Comparison of ENCODE assay signal across 29 cellular contexts in the genomic region with DNA sequence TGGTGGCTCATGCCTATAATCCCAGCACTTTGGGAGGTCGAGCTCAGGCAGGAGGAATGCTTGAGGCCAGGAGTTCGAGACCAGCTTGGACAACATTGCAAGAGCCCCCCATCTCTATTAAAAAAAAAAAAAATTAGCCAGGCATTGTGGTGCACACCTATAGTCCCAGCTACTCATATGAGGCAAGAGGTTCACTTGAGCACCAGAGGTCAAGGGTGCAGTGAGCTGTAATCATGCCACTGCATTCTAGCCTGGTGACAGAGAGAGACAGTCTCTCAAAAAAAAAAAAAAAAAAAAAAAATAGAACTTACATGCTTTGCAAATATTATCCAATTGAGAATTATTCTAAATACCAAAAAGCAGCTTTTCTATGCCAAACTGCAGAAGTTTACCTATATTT.
"Had no signal": no experiment of that assay in that cellular context is flagged by ENCODE, and none has a peak within 500 bp of the region (broad histone marks: within the 10 kb centered on the region; RNA-seq: fewer than 3 reads in every experiment).

No MANE protein-coding gene starts in this region.

- H3K27ac ChIP-seq: stomach, suprapubic skin, testis, thoracic aorta, thyroid gland, tibial artery, tibial nerve, transverse colon, upper lobe of left lung, upper lobe of right lung, uterus, vagina had no signal

- H3K4me3 ChIP-seq: stomach, suprapubic skin, testis, thoracic aorta, thyroid gland, tibial artery, tibial nerve, transverse colon, upper lobe of left lung, upper lobe of right lung, uterus, vagina had no signal

- FAIRE-seq: urothelium cell line had no signal

- H3K27me3 ChIP-seq: stomach, suprapubic skin, testis, thyroid gland, tibial artery, tibial nerve, transverse colon, upper lobe of left lung, upper lobe of right lung, uterus, vagina had no signal

- H3K4me3 Mint-ChIP-seq: stimulated activated effector memory CD8-positive, alpha-beta T cell treated with anti-CD3 and anti-CD28 coated beads, Interleukin-12 subunit alpha, Interleukin-12 subunit beta, amount 100 ng/mL, for 72 hours; stimulated activated memory B cell treated with anti-CD40 and anti-IgM and Interleukin-4, amounts not matched to agents 10 μg/mL and 1 μg/mL and 100 μg/mL, for 72 hours; stimulated activated naive B cell treated with anti-CD40 and anti-IgM and Interleukin-4, amounts not matched to agents 10 μg/mL and 1 μg/mL and 100 μg/mL, for 72 hours; stimulated activated naive CD8-positive, alpha-beta T cell treated with anti-CD3 and anti-CD28 coated beads, Interleukin-15, amount 100 ng/mL, for 72 hours; stimulated activated naive CD8-positive, alpha-beta T cell treated with anti-CD3 and anti-CD28 coated beads, Interleukin-15, Interleukin-2, amounts not matched to agents 100 ng/mL and 50 ng/mL, for 24 hours; type B pancreatic cell had no signal

- H3K9me3 ChIP-seq: stomach, suprapubic skin, testis, thoracic aorta, thyroid gland, tibial artery, tibial nerve, transverse colon, upper lobe of left lung, upper lobe of right lung, uterus, vagina had no signal

- H3K9me3 Mint-ChIP-seq: stimulated activated effector memory CD8-positive, alpha-beta T cell treated with anti-CD3 and anti-CD28 coated beads, Interleukin-12 subunit alpha, Interleukin-12 subunit beta, amount 100 ng/mL, for 72 hours; stimulated activated memory B cell treated with anti-CD40 and anti-IgM and Interleukin-4, amounts not matched to agents 10 μg/mL and 1 μg/mL and 100 μg/mL, for 72 hours; stimulated activated naive B cell treated with anti-CD40 and anti-IgM and Interleukin-4, amounts not matched to agents 10 μg/mL and 1 μg/mL and 100 μg/mL, for 72 hours; stimulated activated naive CD8-positive, alpha-beta T cell treated with anti-CD3 and anti-CD28 coated beads, Interleukin-15, amount 100 ng/mL, for 72 hours; stimulated activated naive CD8-positive, alpha-beta T cell treated with anti-CD3 and anti-CD28 coated beads, Interleukin-15, Interleukin-2, amounts not matched to agents 100 ng/mL and 50 ng/mL, for 24 hours; type B pancreatic cell had no signal

- H3K4me1 ChIP-seq: suprapubic skin, testis, tibial artery, tibial nerve, uterus, vagina had no signal

- H3K36me3 ChIP-seq: uterus had no signal

- DNase-seq: stimulated activated CD4-positive, alpha-beta T cell treated with anti-CD3 and anti-CD28 coated beads, Interleukin-2, amount 100 ng/mL, for 48 hours; stimulated activated CD4-positive, alpha-beta T cell treated with anti-CD3 and anti-CD28 coated beads, Interleukin-4, amount 100 ng/mL, for 1 hour; stimulated activated CD4-positive, alpha-beta T cell treated with anti-CD3 and anti-CD28 coated beads, Interleukin-4, amount 100 ng/mL, for 24 hours; stimulated activated CD4-positive, alpha-beta T cell treated with anti-CD3 and anti-CD28 coated beads, Interleukin-4, amount 100 ng/mL, for 4 hours; stimulated activated CD8-positive, alpha-beta memory T cell treated with anti-CD3 and anti-CD28 coated beads, Interleukin-4, amount 100 ng/mL, for 48 hours; stimulated activated naive B cell treated with anti-CD40 and anti-IgM and Interleukin-4, amounts not matched to agents 10 μg/mL and 1 μg/mL and 100 μg/mL, for 72 hours; stimulated activated naive CD4-positive, alpha-beta T cell; stimulated activated naive CD4-positive, alpha-beta T cell treated with Interleukin-2 at 50 U/mL for 16 hours; stimulated activated naive CD8-positive, alpha-beta T cell treated with anti-CD3 and anti-CD28 coated beads, Interleukin-15, amount 100 ng/mL, for 72 hours; stimulated activated naive CD8-positive, alpha-beta T cell treated with anti-CD3 and anti-CD28 coated beads, Interleukin-15, Interleukin-2, amounts not matched to agents 100 U/mL and 50 U/mL, for 24 hours; stomach; substantia nigra; testis; thyroid gland; tibial artery; transverse colon; trophoblast cell; upper lobe of left lung; upper lobe of right lung; uterus had no signal

- ATAC-seq: stimulated activated effector memory CD8-positive, alpha-beta T cell treated with anti-CD3 and anti-CD28 coated beads, Interleukin-12 subunit alpha, Interleukin-12 subunit beta, amount 100 ng/mL, for 72 hours; stimulated activated memory B cell treated with anti-CD40 and anti-IgM and Interleukin-4, amounts not matched to agents 10 μg/mL and 1 μg/mL and 100 μg/mL, for 72 hours; stimulated activated naive B cell treated with anti-CD40 and anti-IgM and Interleukin-4, amounts not matched to agents 10 μg/mL and 1 μg/mL and 100 μg/mL, for 72 hours; stimulated activated naive CD8-positive, alpha-beta T cell treated with anti-CD3 and anti-CD28 coated beads, Interleukin-15, amount 100 ng/mL, for 72 hours; stimulated activated naive CD8-positive, alpha-beta T cell treated with anti-CD3 and anti-CD28 coated beads, Interleukin-15, Interleukin-2, amounts not matched to agents 100 U/mL and 50 U/mL, for 24 hours; upper lobe of right lung had no signal

- H3K27ac Mint-ChIP-seq: stimulated activated effector memory CD8-positive, alpha-beta T cell treated with anti-CD3 and anti-CD28 coated beads, Interleukin-12 subunit alpha, Interleukin-12 subunit beta, amount 100 ng/mL, for 72 hours; stimulated activated memory B cell treated with anti-CD40 and anti-IgM and Interleukin-4, amounts not matched to agents 10 μg/mL and 1 μg/mL and 100 μg/mL, for 72 hours; stimulated activated naive B cell treated with anti-CD40 and anti-IgM and Interleukin-4, amounts not matched to agents 10 μg/mL and 1 μg/mL and 100 μg/mL, for 72 hours; stimulated activated naive CD8-positive, alpha-beta T cell treated with anti-CD3 and anti-CD28 coated beads, Interleukin-15, amount 100 ng/mL, for 72 hours; stimulated activated naive CD8-positive, alpha-beta T cell treated with anti-CD3 and anti-CD28 coated beads, Interleukin-15, Interleukin-2, amounts not matched to agents 100 ng/mL and 50 ng/mL, for 24 hours; type B pancreatic cell had no signal

- H3K27me3 Mint-ChIP-seq: stimulated activated memory B cell treated with anti-CD40 and anti-IgM and Interleukin-4, amounts not matched to agents 10 μg/mL and 1 μg/mL and 100 μg/mL, for 72 hours; stimulated activated naive B cell treated with anti-CD40 and anti-IgM and Interleukin-4, amounts not matched to agents 10 μg/mL and 1 μg/mL and 100 μg/mL, for 72 hours; stimulated activated naive CD8-positive, alpha-beta T cell treated with anti-CD3 and anti-CD28 coated beads, Interleukin-15, amount 100 ng/mL, for 72 hours; stimulated activated naive CD8-positive, alpha-beta T cell treated with anti-CD3 and anti-CD28 coated beads, Interleukin-15, Interleukin-2, amounts not matched to agents 100 ng/mL and 50 ng/mL, for 24 hours; type B pancreatic cell had no signal
